1 cellular context compared by ENCODE assay signal in genomic region chr5:77301447-77301878, GRCh38.
A peak's percentile ranks its signal among the peaks of the same experiment; 100 is the strongest.
TF ChIP-seq lines count a peak whose summit lies in the region.

No MANE protein-coding gene starts in this region.

TF ChIP-seq in HEK293, 187 proteins besides CTCF, POLR2A, EP300 and RAD21 (continued from another document):
- TF ChIP-seq ZNF18 (tag by site-specific recombination; IDR thresholded peaks at IDR 0.05): no peak
- TF ChIP-seq IKZF3 (tag by site-specific recombination; IDR thresholded peaks at IDR 0.05): no peak
- TF ChIP-seq ZFHX2 (tag by site-specific recombination; conservative IDR thresholded peaks at IDR 0.05): no peak
- no peak for TF ChIP-seq ZNF792 (tag by site-specific recombination; IDR thresholded peaks at IDR 0.05)
- no peak for TF ChIP-seq ZNF280D (tag by site-specific recombination; IDR thresholded peaks at IDR 0.05)
- TF ChIP-seq TSHZ1 (tag by site-specific recombination; IDR thresholded peaks at IDR 0.05; ENCODE audit: borderline replicate concordance): no peak
- peak; percentile 70 for TF ChIP-seq ZBTB17 (tag by site-specific recombination; IDR thresholded peaks at IDR 0.05)
- no peak for TF ChIP-seq EGR2 (tag by site-specific recombination; IDR thresholded peaks at IDR 0.05; ENCODE audit: low read depth)
- TF ChIP-seq ZNF24 (tag by site-specific recombination; IDR thresholded peaks at IDR 0.05): no peak
- TF ChIP-seq KLF10 (tag by site-specific recombination; IDR thresholded peaks at IDR 0.05): no peak
- no peak for TF ChIP-seq ZNF521 (tag by site-specific recombination; IDR thresholded peaks at IDR 0.05)
- TF ChIP-seq ZNF600 (tag by site-specific recombination; IDR thresholded peaks at IDR 0.05): peak; percentile 35
- no peak for TF ChIP-seq ZBTB26 (tag by site-specific recombination; optimal IDR thresholded peaks at IDR 0.05)
- no peak for TF ChIP-seq SP2 (tag by site-specific recombination; IDR thresholded peaks at IDR 0.05)
- TF ChIP-seq ZNF26 (tag by site-specific recombination; IDR thresholded peaks at IDR 0.05): no peak
- 0 out of 2 replicates have a peak, but pooled peaks have one; percentile 13 for TF ChIP-seq PRDM6 (tag by site-specific recombination; IDR thresholded peaks at IDR 0.05)
